In the genomic region with DNA sequence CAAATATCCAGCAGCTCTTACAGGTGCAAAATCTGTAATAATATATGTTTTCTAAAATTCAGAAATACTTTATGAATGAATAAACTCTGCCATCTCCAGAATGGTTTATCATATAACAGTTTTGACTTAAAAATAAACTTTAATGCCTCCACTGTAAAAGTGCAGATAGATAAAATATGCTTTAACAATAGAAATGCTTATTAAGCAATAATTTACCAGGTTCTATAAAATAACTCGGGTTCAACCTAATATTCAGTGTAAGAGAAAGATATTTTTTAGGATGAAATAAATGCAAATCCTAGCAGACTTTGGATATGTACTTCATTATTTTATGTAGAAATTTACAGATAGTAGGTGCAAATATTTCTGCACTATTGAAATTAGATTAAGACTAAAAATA, we compare ENCODE assay signal across 8 cellular contexts.
"Had no signal": no experiment of that assay in that cellular context is flagged by ENCODE, and none has a peak within 500 bp of the region (broad histone marks: within the 10 kb centered on the region; RNA-seq: fewer than 3 reads in every experiment).

No MANE protein-coding gene starts in this region.

- H2AFZ ChIP-seq: GM23248 had no signal

- H3K4me1 ChIP-seq: HAP-1 had no signal

- H3K36me3 ChIP-seq: HAP-1 had no signal

- H3K27ac ChIP-seq: GM23248, HL-60 had no signal

- H3K9me3 ChIP-seq: HAP-1 had no signal

- ATAC-seq: HCT116 had no signal

- H3K9ac ChIP-seq: GM23248 had no signal

- DNase-seq: GOT3, H7, HFFc6, KG1 had no signal

- H3K4me3 ChIP-seq: GM23248, HAP-1 had no signal
